15 cellular contexts compared by ENCODE assay signal in the genomic region with DNA sequence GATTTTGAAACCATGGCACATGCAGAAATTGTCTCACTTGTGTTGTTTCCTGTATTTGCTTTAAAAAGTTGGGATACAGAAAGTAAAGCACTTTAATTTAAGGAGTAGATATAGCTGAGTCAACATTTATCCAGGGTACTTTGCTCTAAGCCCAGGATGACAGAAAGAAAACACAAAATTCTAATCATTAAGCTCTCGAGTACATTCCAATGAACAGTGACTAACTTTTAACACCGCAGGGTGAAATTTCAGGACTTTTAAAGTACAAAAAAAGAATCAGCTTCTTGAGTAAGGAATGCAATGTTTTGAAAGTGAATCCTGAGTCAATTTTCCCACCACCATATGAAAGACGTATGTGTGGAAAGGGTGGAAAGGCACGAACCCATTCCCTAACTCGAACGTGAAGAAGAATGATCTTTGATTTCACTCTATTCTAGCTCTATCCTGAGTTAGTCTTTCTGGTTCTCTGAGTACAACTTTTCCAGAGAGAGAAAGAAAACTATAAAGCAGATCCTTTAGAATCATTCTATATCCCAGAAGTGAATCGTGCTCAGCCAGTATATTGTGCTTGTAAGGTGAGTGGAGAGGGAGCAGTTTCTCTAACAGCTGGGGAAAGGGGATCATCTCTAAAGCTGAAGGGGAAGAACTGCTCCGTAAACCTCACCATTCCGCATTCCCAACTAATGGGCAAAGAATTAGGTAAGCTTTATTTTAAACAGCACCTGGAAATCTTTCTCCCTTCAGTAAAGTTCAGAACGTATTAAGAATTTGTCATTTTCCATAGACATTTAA.
DNase-seq lines count a peak whose midpoint lies in the region; ATAC-seq and TF ChIP-seq lines count a peak whose summit lies in the region.
"Had no signal": no experiment of that assay in that cellular context is flagged by ENCODE, and none has a peak within 500 bp of the region (broad histone marks: within the 10 kb centered on the region; RNA-seq: fewer than 3 reads in every experiment).

No MANE protein-coding gene starts in this region.

- TF ChIP-seq CTCF in chondrocyte (IDR thresholded peaks at IDR 0.05) = no peak
- no peak for TF ChIP-seq CTCF in smooth muscle cell (IDR thresholded peaks at IDR 0.05; ENCODE audit: borderline replicate concordance, insufficient read depth, poor library complexity, severe bottlenecking)
- TF ChIP-seq CTCF in lower leg skin (IDR thresholded peaks at IDR 0.05) = no peak

- no peaks in the 10 kb centered on the region for H4K20me1 ChIP-seq in smooth muscle cell (ENCODE audit: low read depth)

- intact Hi-C loops in lower leg skin (cut with DNase I; ENCODE audit: low total_unique reads) = no loop called here

- peaks cover 27% of the 10 kb centered on the region for H3K9me3 Mint-ChIP-seq in chondrocyte (ENCODE audit: low read depth)
- peaks cover 11 to 36% of the 10 kb centered on the region in 2 donors for H3K9me3 Mint-ChIP-seq in stimulated activated naive CD8-positive, alpha-beta T cell treated with anti-CD3 and anti-CD28 coated beads, Interleukin-15, amount 100 ng/mL, for 72 hours

- peak overlapping the region; percentile 80 for H3K4me2 ChIP-seq in smooth muscle cell

- peak overlapping the region; percentile 55 for H3K4me3 Mint-ChIP-seq in chondrocyte (ENCODE audit: unreplicated experiment)
- no peak overlapping the region for H3K4me3 Mint-ChIP-seq in stimulated activated naive CD8-positive, alpha-beta T cell treated with anti-CD3 and anti-CD28 coated beads, Interleukin-15, amount 100 ng/mL, for 72 hours
- H3K4me3 Mint-ChIP-seq: activated CD4-positive, alpha-beta T cell treated with anti-CD3 and anti-CD28 coated beads, Interleukin-2, amount 10 ng/mL, durations not matched to agents 7 days and 5 days; immature natural killer cell; naive B cell had no signal

- WGBS in smooth muscle cell (ENCODE audit: low lambda C conversion rate) = 15% methylated on average over 10 of the region's 10 CpGs
- 42 to 53% methylated on average over 10 of the region's 10 CpGs for WGBS in lower leg skin, 2 donors

- peak overlapping the region; percentile 71 for H2AFZ ChIP-seq in smooth muscle cell (ENCODE audit: low read depth)

- peaks cover 53% of the 10 kb centered on the region for H3K4me1 Mint-ChIP-seq in chondrocyte (ENCODE audit: low read depth)
- no peaks in the 10 kb centered on the region for H3K4me1 Mint-ChIP-seq in stimulated activated naive CD8-positive, alpha-beta T cell treated with anti-CD3 and anti-CD28 coated beads, Interleukin-15, amount 100 ng/mL, for 72 hours
- H3K4me1 Mint-ChIP-seq: activated CD4-positive, alpha-beta T cell treated with anti-CD3 and anti-CD28 coated beads, Interleukin-2, amount 10 ng/mL, durations not matched to agents 7 days and 5 days; immature natural killer cell; naive B cell had no signal

- peaks cover 3% of the 10 kb centered on the region; the same call in 1 of the 2 replicates for H3K9me3 ChIP-seq in HUES6 (ENCODE audit: control insufficient read depth, insufficient read depth, low read depth, low read length)
- H3K9me3 ChIP-seq in smooth muscle cell (replicated peaks; ENCODE audit: low read depth) = no peaks in the 10 kb centered on the region

- H3K4me1 ChIP-seq in HUES6 (ENCODE audit: control insufficient read depth, insufficient read depth, low read length) (peaks cover 9% of the 10 kb centered on the region; the same call in 1 of the 2 replicates), smooth muscle cell (ENCODE audit: low read depth) (peaks cover 14% of the 10 kb centered on the region)
- H3K4me1 ChIP-seq: esophagus muscularis mucosa, tibial artery had no signal

- peak overlapping the region; percentile 95 for H3K27ac Mint-ChIP-seq in chondrocyte (ENCODE audit: unreplicated experiment)
- H3K27ac Mint-ChIP-seq in stimulated activated naive CD8-positive, alpha-beta T cell treated with anti-CD3 and anti-CD28 coated beads, Interleukin-15, amount 100 ng/mL, for 72 hours = no peak overlapping the region
- H3K27ac Mint-ChIP-seq: activated CD4-positive, alpha-beta T cell treated with anti-CD3 and anti-CD28 coated beads, Interleukin-2, amount 10 ng/mL, durations not matched to agents 7 days and 5 days; immature natural killer cell; naive B cell had no signal

- H3K36me3 ChIP-seq in HUES6 (ENCODE audit: control insufficient read depth, insufficient read depth, low read length) (no peaks in the 10 kb centered on the region), smooth muscle cell (ENCODE audit: low read depth) (no peaks in the 10 kb centered on the region)
- H3K36me3 ChIP-seq: esophagus muscularis mucosa, tibial artery had no signal

- peaks cover 8% of the 10 kb centered on the region for H3K36me3 Mint-ChIP-seq in chondrocyte (ENCODE audit: low read depth)
- H3K36me3 Mint-ChIP-seq: immature natural killer cell, naive B cell had no signal

- no peaks in the 10 kb centered on the region for H3K27me3 ChIP-seq in HUES6 (ENCODE audit: control insufficient read depth, insufficient read depth, low read length)
- H3K27me3 ChIP-seq in smooth muscle cell (ENCODE audit: low read depth) = no peaks in the 10 kb centered on the region
- H3K27me3 ChIP-seq: esophagus muscularis mucosa, tibial artery had no signal

- DNase-seq in chondrocyte (ENCODE audit: low spot score) (no peak), kidney glomerular epithelial cell (lab: John Stamatoyannopoulos, UW) (peak; percentile 83), smooth muscle cell (lab: John Stamatoyannopoulos, UW; ENCODE audit: unreplicated experiment) (no peak), lower leg skin (ENCODE audit: low spot score in 2 of 2) (no peak)
- DNase-seq in stimulated activated CD4-positive, alpha-beta T cell treated with anti-CD3 and anti-CD28 coated beads, Interleukin-4, amount 100 ng/mL, for 24 hours = no peak
- DNase-seq in stimulated activated naive CD8-positive, alpha-beta T cell treated with anti-CD3 and anti-CD28 coated beads, Interleukin-15, amount 100 ng/mL, for 72 hours = no peak
- DNase-seq: activated CD4-positive, alpha-beta T cell treated with anti-CD3 and anti-CD28 coated beads, Interleukin-2, amount 10 ng/mL, durations not matched to agents 7 days and 5 days; caudate nucleus; immature natural killer cell; naive B cell; tibial artery had no signal

- H3K4me3 ChIP-seq in HUES6 (ENCODE audit: low read depth, low read length) (peak overlapping the region; percentile 23; the same call in 1 of the 2 replicates), smooth muscle cell (peak overlapping the region; percentile 35), lower leg skin (ENCODE audit: low read depth, poor library complexity, severe bottlenecking) (no peak overlapping the region)
- H3K4me3 ChIP-seq: esophagus muscularis mucosa, skin epidermis, tibial artery had no signal

- H3K9ac ChIP-seq in HUES6 (ENCODE audit: low read length) (no peak overlapping the region), smooth muscle cell (ENCODE audit: low read depth) (peak overlapping the region; percentile 53)

- no peaks in the 10 kb centered on the region for H3K79me2 ChIP-seq in smooth muscle cell (ENCODE audit: low read depth)

- H3K27me3 Mint-ChIP-seq in chondrocyte (ENCODE audit: low read depth) = no peaks in the 10 kb centered on the region
- no peaks in the 10 kb centered on the region for H3K27me3 Mint-ChIP-seq in stimulated activated naive CD8-positive, alpha-beta T cell treated with anti-CD3 and anti-CD28 coated beads, Interleukin-15, amount 100 ng/mL, for 72 hours
- H3K27me3 Mint-ChIP-seq: activated CD4-positive, alpha-beta T cell treated with anti-CD3 and anti-CD28 coated beads, Interleukin-2, amount 10 ng/mL, durations not matched to agents 7 days and 5 days; naive B cell had no signal

- no peak for TF ChIP-seq POLR2A in lower leg skin (IDR thresholded peaks at IDR 0.05)

- H3K27ac ChIP-seq in HUES6 (ENCODE audit: low read depth, low read length) (no peak overlapping the region), smooth muscle cell (ENCODE audit: low read depth) (peak overlapping the region; percentile 84)
- H3K27ac ChIP-seq: esophagus muscularis mucosa, skin epidermis, tibial artery had no signal

- H3F3A ChIP-seq in smooth muscle cell (ENCODE audit: low read depth) = peaks cover 3% of the 10 kb centered on the region

- ATAC-seq in HG03571 (IDR thresholded peaks at IDR 0.05; ENCODE audit: unreplicated experiment) = no peak
- no peak for ATAC-seq in stimulated activated naive CD8-positive, alpha-beta T cell treated with anti-CD3 and anti-CD28 coated beads, Interleukin-15, amount 100 ng/mL, for 72 hours
